1 cellular context compared by ENCODE assay signal in genomic region chr19:55141696-55142095, GRCh38.
TF ChIP-seq lines count a peak whose summit lies in the region.

No MANE protein-coding gene starts in this region.

TF ChIP-seq in WTC11, 78 proteins besides CTCF, POLR2A, EP300 and RAD21 (continued from another document):
- no peak for TF ChIP-seq ZNF532 (CRISPR knock-in tag; IDR thresholded peaks at IDR 0.05; ENCODE audit: borderline replicate concordance)
